In genomic region chr3:44962606-44963393, GRCh38 we compare ENCODE assay signal across 1 cellular context.
TF ChIP-seq lines count a peak whose summit lies in the region.

No MANE protein-coding gene starts in this region.

TF ChIP-seq in IMR-90, 13 proteins besides CTCF, POLR2A, EP300 and RAD21 (continued from another document):
- TF ChIP-seq MAFK (IDR thresholded peaks at IDR 0.05; ENCODE audit: low read depth, low read length) = peak; percentile 16; the same call in 1 of the 2 replicates
